In the genomic region with DNA sequence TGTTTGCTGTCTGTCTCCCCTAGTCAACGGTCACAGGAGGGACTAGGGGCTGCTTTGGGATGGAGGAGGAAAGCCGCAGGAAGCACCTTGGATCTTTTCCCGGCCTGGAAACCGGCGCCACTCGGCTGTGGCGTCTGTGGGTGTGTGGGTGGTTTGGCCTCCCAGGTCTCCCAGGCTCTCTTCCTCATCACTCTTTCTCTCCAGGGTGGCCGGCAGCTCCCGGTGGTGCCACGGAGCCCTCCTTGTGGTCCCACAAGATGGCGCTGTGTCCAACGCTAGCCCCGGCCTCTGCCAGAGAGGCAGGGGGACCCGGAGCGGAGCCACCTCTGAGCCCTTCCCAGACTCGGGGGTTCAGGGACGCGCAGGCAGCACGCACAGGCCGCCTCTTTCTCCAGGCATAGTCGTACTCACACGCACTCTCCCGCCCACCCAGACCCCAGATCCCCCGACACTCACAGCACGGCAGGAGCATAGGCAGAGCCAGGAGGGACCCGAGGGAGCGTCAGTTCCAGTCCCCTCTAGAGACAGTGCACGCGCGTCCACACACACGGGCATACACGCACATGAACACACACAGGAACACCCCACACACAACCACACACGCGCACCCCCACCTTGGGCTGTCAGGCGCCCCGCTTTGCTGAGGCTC, we compare ENCODE assay signal across 8 cellular contexts. TPM values are rescaled to one million over a fixed set of nuclear protein-coding genes. Genes with fewer than 3 reads are reported as not detected.
DNase-seq lines count a peak whose midpoint lies in the region; ATAC-seq and TF ChIP-seq lines count a peak whose summit lies in the region.

No MANE protein-coding gene starts in this region.

- no peaks in the 10 kb centered on the region for H3K9me3 ChIP-seq in CD4-positive, alpha-beta memory T cell (ENCODE audit: control insufficient read depth in 1 of 2, low read length in 2 of 2)
- no peaks in the 10 kb centered on the region for H3K9me3 ChIP-seq in Panc1 (ENCODE audit: control insufficient read depth, insufficient read depth, low read depth, low read length)

- H3K36me3 ChIP-seq in CD4-positive, alpha-beta memory T cell (ENCODE audit: insufficient read depth, low read length), result no peaks in the 10 kb centered on the region
- no peaks in the 10 kb centered on the region for H3K36me3 ChIP-seq in Panc1 (ENCODE audit: control insufficient read depth, insufficient read depth, low read length)

- intact Hi-C loops in CD4-positive, alpha-beta memory T cell (cut with micrococcal nuclease), result loop anchor here (2.0 kb wide), 2 partner anchors 285 to 689 kb away; partner anchors contain the start of gene SSBP3
- intact Hi-C loops in Panc1 (cut with micrococcal nuclease; ENCODE audit: unreplicated experiment), result no loop called here

- peak; percentile 88 for ATAC-seq in Panc1
- ATAC-seq in HG02973 (IDR thresholded peaks at IDR 0.05; ENCODE audit: unreplicated experiment), result no peak

- no peaks in the 10 kb centered on the region for H3K36me3 Mint-ChIP-seq in CD4-positive, alpha-beta memory T cell
- no peaks in the 10 kb centered on the region for H3K36me3 Mint-ChIP-seq in nephron progenitor cell (ENCODE audit: low read depth)

- BruUV-seq in Panc1 (replicated peaks; lab: Mats Ljungman, UMichigan), result no TSS peak

- peaks cover 3% of the 10 kb centered on the region for H3K27me3 ChIP-seq in CD4-positive, alpha-beta memory T cell (ENCODE audit: insufficient read depth, low read length)
- no peaks in the 10 kb centered on the region for H3K27me3 ChIP-seq in HL-60 (ENCODE audit: insufficient read depth, poor library complexity, severe bottlenecking)
- no peaks in the 10 kb centered on the region for H3K27me3 ChIP-seq in Panc1 (ENCODE audit: control insufficient read depth, insufficient read depth, low read length)

- CTCF ChIA-PET in CD4-positive, alpha-beta memory T cell (lab: Charles Lee; ENCODE audit: partially characterized antibody), result interaction anchor here (1.1 to 6.2 kb wide), 2 partner anchors 10 to 369 kb away, joined by 4 to 43 read pairs; no protein-coding TSS in a partner anchor
- CTCF ChIA-PET in Panc1 (lab: Charles Lee), result interaction anchor here (0.6 to 1.2 kb wide), 5 partner anchors 15 to 369 kb away, joined by 3 to 6 read pairs (median 4); no protein-coding TSS in a partner anchor

- H3K4me1 ChIP-seq in CD4-positive, alpha-beta memory T cell (ENCODE audit: insufficient read depth, low read length), result no peaks in the 10 kb centered on the region
- H3K4me1 ChIP-seq in Panc1 (ENCODE audit: control insufficient read depth, insufficient read depth, low read length), result peaks cover 5% of the 10 kb centered on the region

- peak in 4 of 5 donors; percentile 36 to 56 (median 45) for DNase-seq in CD4-positive, alpha-beta memory T cell
- DNase-seq in HL-60 (ENCODE audit: low read depth in 1 of 2, low spot score in 1 of 2), result peak; percentile 62 to 72
- DNase-seq in Panc1 (ENCODE audit: low read depth, low spot score), result no peak
- peak; percentile 30 for DNase-seq in activated T-helper 1 cell treated with Interleukin-2 at 50 U/mL for 16 hours (ENCODE audit: low read depth)
- DNase-seq in fibroblast of peridontal ligament (ENCODE audit: extremely low read depth), result peak; percentile 64
- peak; percentile 90 for DNase-seq in nephron progenitor cell
- DNase-seq in stimulated activated naive CD4-positive, alpha-beta T cell (lab: John Stamatoyannopoulos, UW), result peak; percentile 49 to 72 (median 56)

- H3K4me1 Mint-ChIP-seq in CD4-positive, alpha-beta memory T cell, result peaks cover 0 to 11% (median 7%) of the 10 kb centered on the region in 4 donors
- H3K4me1 Mint-ChIP-seq in nephron progenitor cell, result peaks cover 30% of the 10 kb centered on the region

- H3K27me3 Mint-ChIP-seq in CD4-positive, alpha-beta memory T cell, result no peaks in the 10 kb centered on the region
- H3K27me3 Mint-ChIP-seq in nephron progenitor cell (ENCODE audit: low read depth, poor library complexity), result peaks cover 32% of the 10 kb centered on the region

- POLR2A ChIA-PET in CD4-positive, alpha-beta memory T cell (lab: Charles Lee; ENCODE audit: partially characterized antibody), result no interaction called here
- POLR2A ChIA-PET in Panc1 (lab: Charles Lee), result no interaction called here

- H3K27ac ChIP-seq in CD4-positive, alpha-beta memory T cell (ENCODE audit: low read depth, low read length), result no peak overlapping the region
- H3K27ac ChIP-seq in HL-60 (replicated peaks), result no peak overlapping the region
- H3K27ac ChIP-seq in Panc1 (ENCODE audit: low read length), result peak overlapping the region; percentile 62; the same call in 1 of the 2 replicates

- no peak overlapping the region for H3K4me3 ChIP-seq in CD4-positive, alpha-beta memory T cell (ENCODE audit: low read length in 2 of 2)
- H3K4me3 ChIP-seq in HL-60 (replicated peaks; ENCODE audit: insufficient read depth, low read length) (no peak overlapping the region), Panc1 (ENCODE audit: low read depth in 2 of 2, low read length in 2 of 2) (peak overlapping the region in 1 of 2 experiments; percentile 43; a peak in 2 of 4 replicates)

- peak overlapping the region in 3 of 8 donors; percentile 31 to 49 (median 37) for H3K4me3 Mint-ChIP-seq in CD4-positive, alpha-beta memory T cell
- H3K4me3 Mint-ChIP-seq in nephron progenitor cell, result peak overlapping the region; percentile 78

- no peaks in the 10 kb centered on the region for H3K9me3 Mint-ChIP-seq in CD4-positive, alpha-beta memory T cell
- no peaks in the 10 kb centered on the region for H3K9me3 Mint-ChIP-seq in nephron progenitor cell

- peak; percentile 42 for TF ChIP-seq CTCF in HL-60 (IDR thresholded peaks at IDR 0.05; ENCODE audit: insufficient read depth, low read length)
- peak; percentile 90 for TF ChIP-seq CTCF in Panc1 (IDR thresholded peaks at IDR 0.05)
- TF ChIP-seq CTCF in nephron progenitor cell (IDR thresholded peaks at IDR 0.05), result peak; percentile 73

- peak overlapping the region in 1 of 7 donors; percentile 41 for H3K27ac Mint-ChIP-seq in CD4-positive, alpha-beta memory T cell
- H3K27ac Mint-ChIP-seq in nephron progenitor cell, result no peak overlapping the region

- in situ Hi-C loops in Panc1 (cut with HindIII; ENCODE audit: low pct_unique_long_range_greater_than_20kb, low sequenced_read_pairs), result no loop called here

RNA-seq across cellular contexts. Expression of gene CDCP2, which starts 31.2 kb away (rescaled TPM):
- total RNA-seq in CD4-positive, alpha-beta memory T cell, result under 1 TPM in 1 of 2 experiments, not detected in 1; 0.19 TPM
- polyA plus RNA-seq in CD4-positive, alpha-beta memory T cell, result not detected
- not detected for total RNA-seq in Panc1 (2021; ENCODE audit: unreplicated experiment)
- not detected for polyA plus RNA-seq in Panc1 (2012; ENCODE audit: insufficient read length)
